In the genomic region with DNA sequence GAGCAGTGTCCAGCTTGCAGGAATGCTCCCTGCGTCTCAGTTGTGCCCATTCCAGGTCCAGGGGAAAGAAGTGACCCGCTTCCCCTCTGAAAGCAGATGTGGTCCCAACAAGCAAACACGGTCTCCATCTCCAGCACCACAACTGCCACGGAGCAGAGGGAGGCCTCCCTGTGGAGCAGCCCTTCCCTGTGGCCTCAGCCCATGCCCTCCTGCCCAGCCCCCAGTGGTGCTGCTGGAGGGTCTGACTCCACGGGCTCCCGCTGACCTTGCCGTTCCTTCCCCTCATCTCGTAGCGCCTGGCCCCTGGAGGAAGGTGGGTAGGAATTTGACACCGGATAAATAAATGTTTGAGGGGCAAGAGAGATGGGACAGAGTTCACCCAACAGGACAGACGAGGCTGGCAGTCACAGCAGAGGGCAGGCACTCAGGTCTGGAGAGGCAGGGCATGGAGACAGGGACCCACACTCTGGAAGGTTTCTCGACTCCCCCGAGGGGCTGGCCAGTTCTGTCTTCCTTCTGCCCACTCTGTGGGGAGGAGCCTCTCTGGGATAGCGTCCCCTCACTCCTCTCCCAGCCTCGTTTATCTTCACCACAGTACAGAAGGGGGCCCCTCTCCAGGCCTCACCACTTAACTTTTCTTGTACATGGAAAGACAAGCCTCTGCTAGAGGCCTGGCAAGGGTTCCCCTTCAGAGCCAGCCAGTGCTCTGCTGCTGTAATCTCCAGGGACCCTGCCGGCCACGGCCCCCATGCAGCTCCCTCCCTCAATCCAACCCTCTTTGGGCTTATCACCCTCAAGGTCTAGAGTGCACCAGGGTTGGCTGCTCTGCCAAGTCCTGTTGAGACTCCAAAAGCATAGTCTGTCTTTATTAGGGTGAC, we compare ENCODE assay signal across 11 cellular contexts. TPM values are rescaled to one million over a fixed set of nuclear protein-coding genes. Genes with fewer than 3 reads are reported as not detected.
A peak's percentile ranks its signal among the peaks of the same experiment; 100 is the strongest.
DNase-seq lines count a peak whose midpoint lies in the region; ATAC-seq and TF ChIP-seq lines count a peak whose summit lies in the region.
"Had no signal": no experiment of that assay in that cellular context is flagged by ENCODE, and none has a peak within 500 bp of the region (broad histone marks: within the 10 kb centered on the region; RNA-seq: fewer than 3 reads in every experiment).

No MANE protein-coding gene starts in this region.

- no peaks in the 10 kb centered on the region for H3K9me3 Mint-ChIP-seq in CD8-positive, alpha-beta memory T cell
- H3K9me3 Mint-ChIP-seq in progenitor cell of endocrine pancreas (ENCODE audit: low read depth) (no peaks in the 10 kb centered on the region), glutamatergic neuron (ENCODE audit: unreplicated experiment) (peaks cover 5% of the 10 kb centered on the region)

- CTCF ChIA-PET in CD8-positive, alpha-beta memory T cell (lab: Charles Lee), result interaction anchor here (2.0 kb wide), 1 partner anchor 9 kb away, joined by 4 read pairs; no protein-coding TSS in a partner anchor

- H3K27me3 ChIP-seq in CD8-positive, alpha-beta memory T cell (ENCODE audit: insufficient read depth, low read length, poor library complexity, severe bottlenecking), result no peaks in the 10 kb centered on the region

- peaks cover 8 to 18% (median 11%) of the 10 kb centered on the region in 3 donors for H3K4me1 Mint-ChIP-seq in CD8-positive, alpha-beta memory T cell
- H3K4me1 Mint-ChIP-seq in progenitor cell of endocrine pancreas (ENCODE audit: low read depth), result peaks cover 19% of the 10 kb centered on the region
- peaks cover 20% of the 10 kb centered on the region for H3K4me1 Mint-ChIP-seq in glutamatergic neuron (ENCODE audit: low read depth, unreplicated experiment)

- intact Hi-C loops in left cardiac atrium (cut with DNase I), result no loop called here

- H3K36me3 Mint-ChIP-seq in CD8-positive, alpha-beta memory T cell, result peaks cover 0 to 53% (median 0%) of the 10 kb centered on the region in 3 donors
- H3K36me3 Mint-ChIP-seq in progenitor cell of endocrine pancreas (ENCODE audit: insufficient read depth), result peaks cover 2% of the 10 kb centered on the region
- peaks cover 4% of the 10 kb centered on the region for H3K36me3 Mint-ChIP-seq in glutamatergic neuron (ENCODE audit: unreplicated experiment)

- no peak for DNase-seq in CD8-positive, alpha-beta memory T cell
- DNase-seq in SK-N-DZ (ENCODE audit: low spot score) (peak; percentile 7), left cardiac atrium (no peak), progenitor cell of endocrine pancreas (ENCODE audit: low spot score, unreplicated experiment) (no peak), omental fat pad (ENCODE audit: low spot score) (no peak), NCI-H510A treated with DMSO at 0.1 percent for 48 hours (lab: John Stamatoyannopoulos, UW) (no peak), glutamatergic neuron (no peak)
- DNase-seq: NCI-H1694, T1000 had no signal

- H3K4me3 Mint-ChIP-seq in CD8-positive, alpha-beta memory T cell, result no peak overlapping the region
- H3K4me3 Mint-ChIP-seq in progenitor cell of endocrine pancreas (ENCODE audit: low read depth) (no peak overlapping the region), glutamatergic neuron (ENCODE audit: unreplicated experiment) (no peak overlapping the region)

- no peak overlapping the region for H3K4me3 ChIP-seq in CD8-positive, alpha-beta memory T cell (ENCODE audit: low read length)

- H3K4me1 ChIP-seq in CD8-positive, alpha-beta memory T cell (ENCODE audit: insufficient read depth, low read length), result peaks cover 1% of the 10 kb centered on the region

- peak overlapping the region in 6 of 8 donors; percentile 2 to 80 (median 46) for H3K27ac Mint-ChIP-seq in CD8-positive, alpha-beta memory T cell
- peak overlapping the region; percentile 71 for H3K27ac Mint-ChIP-seq in progenitor cell of endocrine pancreas
- H3K27ac Mint-ChIP-seq in glutamatergic neuron (ENCODE audit: unreplicated experiment), result no peak overlapping the region

- H3K36me3 ChIP-seq in CD8-positive, alpha-beta memory T cell (ENCODE audit: insufficient read depth, low read length), result peaks cover 5% of the 10 kb centered on the region

- no peaks in the 10 kb centered on the region for H3K27me3 Mint-ChIP-seq in CD8-positive, alpha-beta memory T cell
- H3K27me3 Mint-ChIP-seq in progenitor cell of endocrine pancreas (no peaks in the 10 kb centered on the region), glutamatergic neuron (ENCODE audit: unreplicated experiment) (peaks cover 4% of the 10 kb centered on the region)

- H3K27ac ChIP-seq in CD8-positive, alpha-beta memory T cell (ENCODE audit: low read depth, low read length), result peak overlapping the region; percentile 69
- H3K27ac ChIP-seq: C4-2B had no signal

- no peaks in the 10 kb centered on the region for H3K9me3 ChIP-seq in CD8-positive, alpha-beta memory T cell (ENCODE audit: low read length)

- ATAC-seq in left cardiac atrium (peak; percentile 21 to 46), omental fat pad (ENCODE audit: low FRiP score) (no peak), HG03196 (IDR thresholded peaks at IDR 0.05; ENCODE audit: unreplicated experiment) (no peak)

- POLR2A ChIA-PET in CD8-positive, alpha-beta memory T cell (lab: Charles Lee), result no interaction called here

- no peak for TF ChIP-seq CTCF in progenitor cell of endocrine pancreas (IDR thresholded peaks at IDR 0.05; ENCODE audit: unreplicated experiment)
- no peak for TF ChIP-seq CTCF in omental fat pad (IDR thresholded peaks at IDR 0.05)
- TF ChIP-seq CTCF in glutamatergic neuron (IDR thresholded peaks at IDR 0.05; ENCODE audit: partially characterized antibody, unreplicated experiment), result no peak

RNA-seq across cellular contexts. Expression of gene ST3GAL4, which starts 7.5 kb away (rescaled TPM):
- total RNA-seq in CD8-positive, alpha-beta memory T cell, result 10 to 100 TPM; 11.0 to 12.5 TPM
- 8.3 TPM for polyA plus RNA-seq in CD8-positive, alpha-beta memory T cell
- 10.9 and 11.7 TPM in 2 replicates for polyA plus RNA-seq in SK-N-DZ (2014; cell fraction: cytosol; rRNA removed)
- 12.8 and 13.0 TPM in 2 replicates for polyA plus RNA-seq in SK-N-DZ (2014; cell fraction: nucleus; rRNA removed)
- total RNA-seq in left cardiac atrium (100 to 1,000 TPM in 1 of 2 donors, 10 to 100 TPM in 1; 57.1 to 109 TPM), progenitor cell of endocrine pancreas (7.8 and 8.8 TPM in 2 replicates), omental fat pad (10 to 100 TPM; 13.2 to 59.3 (median 41.9) TPM), glutamatergic neuron (ENCODE audit: unreplicated experiment) (10.4 TPM)

RNA-seq across cellular contexts. Expression of gene DCPS, which starts 44.1 kb away (rescaled TPM):
- 10 to 100 TPM; 40.0 to 42.4 TPM for total RNA-seq in CD8-positive, alpha-beta memory T cell
- 59.6 TPM for polyA plus RNA-seq in CD8-positive, alpha-beta memory T cell
- 13.7 and 17.4 TPM in 2 replicates for polyA plus RNA-seq in SK-N-DZ (2014; cell fraction: cytosol; rRNA removed)
- polyA plus RNA-seq in SK-N-DZ (2014; cell fraction: nucleus; rRNA removed), result 6.0 and 10.6 TPM in 2 replicates
- total RNA-seq in left cardiac atrium (10 to 100 TPM; 11.3 to 13.1 TPM), progenitor cell of endocrine pancreas (14.1 and 17.9 TPM in 2 replicates), omental fat pad (10 to 100 TPM in 2 of 4 donors, 1 to 10 TPM in 2; 8.0 to 12.4 (median 9.9) TPM), glutamatergic neuron (ENCODE audit: unreplicated experiment) (7.2 TPM)

Comparison
In these comparisons a context has a peak if more than half of its experiments do, and no peak if none do; other contexts are left out.
1. ATAC-seq: peak in left cardiac atrium (2 of 2); none in omental fat pad (single experiment) and HG03196 (single experiment).